8 cellular contexts compared by ENCODE assay signal in genomic region chr1:6347641-6348487, GRCh38. TPM values are rescaled to one million over a fixed set of nuclear protein-coding genes. Genes with fewer than 3 reads are reported as not detected.
DNase-seq lines count a peak whose midpoint lies in the region; ATAC-seq and TF ChIP-seq lines count a peak whose summit lies in the region.

No MANE protein-coding gene starts in this region.

- no peaks in the 10 kb centered on the region; the same call in 1 of the 2 replicates for H3K4me1 ChIP-seq in IMR-90 (ENCODE audit: control insufficient read depth, insufficient read depth, low read length)
- peaks cover 17% of the 10 kb centered on the region in 2 donors for H3K4me1 ChIP-seq in naive thymus-derived CD4-positive, alpha-beta T cell (ENCODE audit: control insufficient read depth in 2 of 2, insufficient read depth in 2 of 2, low read length in 2 of 2)
- peaks cover 0 to 23% (median 3%) of the 10 kb centered on the region in 4 donors for H3K4me1 ChIP-seq in tibial nerve

- H3K27me3 Mint-ChIP-seq in naive thymus-derived CD4-positive, alpha-beta T cell = no peaks in the 10 kb centered on the region

- H3K9me3 Mint-ChIP-seq in naive thymus-derived CD4-positive, alpha-beta T cell = peaks cover 0 to 5% (median 0%) of the 10 kb centered on the region in 11 donors

- peak overlapping the region; percentile 56 to 77 (median 76) for H3K4me3 Mint-ChIP-seq in naive thymus-derived CD4-positive, alpha-beta T cell

- H2BK15ac ChIP-seq in IMR-90 (ENCODE audit: low read depth, low read length) = no peak overlapping the region

- H3K27ac ChIP-seq in IMR-90 (ENCODE audit: insufficient read depth, low read length) (no peak overlapping the region), dorsolateral prefrontal cortex (peak overlapping the region in 4 of 59 donors; percentile 2 to 46 (median 20)), tibial nerve (peak overlapping the region in 3 of 4 donors; percentile 43 to 56 (median 55))
- peak overlapping the region; percentile 61 for H3K27ac ChIP-seq in naive thymus-derived CD4-positive, alpha-beta T cell (ENCODE audit: low read depth, low read length)

- peak; percentile 75 for TF ChIP-seq RAD21 in IMR-90 (IDR thresholded peaks at IDR 0.05; ENCODE audit: low read length)

- TF ChIP-seq POLR2A in IMR-90 (IDR thresholded peaks at IDR 0.05; ENCODE audit: low read depth, low read length) (no peak), tibial nerve (IDR thresholded peaks at IDR 0.05) (no peak)

- no peaks in the 10 kb centered on the region; the same call in 1 of the 2 replicates for H3K9me1 ChIP-seq in IMR-90 (ENCODE audit: insufficient read depth, low read length)

- H3K27me3 ChIP-seq in IMR-90 (ENCODE audit: control insufficient read depth, insufficient read depth, low read length) (no peaks in the 10 kb centered on the region), dorsolateral prefrontal cortex (no peaks in the 10 kb centered on the region), tibial nerve (no peaks in the 10 kb centered on the region)
- H3K27me3 ChIP-seq in naive thymus-derived CD4-positive, alpha-beta T cell (ENCODE audit: control insufficient read depth in 2 of 2, insufficient read depth in 2 of 2, low read length in 2 of 2) = no peaks in the 10 kb centered on the region

- CTCF ChIA-PET in IMR-90 (lab: Yijun Ruan, JAX) = interaction anchor here (0.6 to 1.4 kb wide), 3 partner anchors 9 to 129 kb away, joined by 3 to 4 read pairs (median 4); no protein-coding TSS in a partner anchor
- CTCF ChIA-PET in naive thymus-derived CD4-positive, alpha-beta T cell (lab: Charles Lee) = interaction anchor here (0.6 to 3.1 kb wide), 9 partner anchors 11 to 93 kb away, joined by 3 to 53 read pairs (median 5); no protein-coding TSS in a partner anchor

- H3K4ac ChIP-seq in IMR-90 (ENCODE audit: low read depth, low read length) = 0 out of 2 replicates have a peak overlapping the region, but pooled peaks have one; percentile 15

- no peak overlapping the region for H2BK120ac ChIP-seq in IMR-90 (ENCODE audit: low read depth, low read length)

- H2BK20ac ChIP-seq in IMR-90 (ENCODE audit: low read depth, low read length) = no peak overlapping the region

- H3K18ac ChIP-seq in IMR-90 (ENCODE audit: low read depth, low read length) = no peak overlapping the region

- H4K20me1 ChIP-seq in IMR-90 (ENCODE audit: insufficient read depth, low read length) = peaks cover 17% of the 10 kb centered on the region

- H2AFZ ChIP-seq in IMR-90 (replicated peaks; ENCODE audit: low read length, poor library complexity) = peak overlapping the region; percentile 71

- H3K79me1 ChIP-seq in IMR-90 (ENCODE audit: low read depth in 1 of 2, low read length in 2 of 2) = peaks cover 3 to 26% of the 10 kb centered on the region in 2 experiments; a peak in 2 of 4 replicates

- H3K23ac ChIP-seq in IMR-90 (ENCODE audit: low read depth, low read length) = no peak overlapping the region

- H2AK5ac ChIP-seq in IMR-90 (ENCODE audit: low read depth, low read length) = peak overlapping the region; percentile 28; the same call in 1 of the 2 replicates

- H3K4me2 ChIP-seq in IMR-90 (ENCODE audit: low read depth, low read length) = no peak overlapping the region

- no peak for TF ChIP-seq EP300 in tibial nerve (IDR thresholded peaks at IDR 0.05)

- WGBS in IMR-90 (ENCODE audit: extremely low coverage in 2 of 2, insufficient read length in 1 of 2), 2 experiments = 72% methylated on average over 5 of the region's 15 CpGs; no CpG with 5 or more reads in 1 of the 2 experiments
- 69 to 78% methylated on average over 15 of the region's 15 CpGs for WGBS in tibial nerve, 2 donors

- dilution Hi-C loops in IMR-90 (cut with HindIII; ENCODE audit: low sequenced_read_pairs, unreplicated experiment) = no loop called here

- no peak overlapping the region for H3K4me3 ChIP-seq in IMR-90 (ENCODE audit: insufficient read depth, low read depth, low read length)
- H3K4me3 ChIP-seq in dorsolateral prefrontal cortex = no peak overlapping the region
- H3K4me3 ChIP-seq in naive thymus-derived CD4-positive, alpha-beta T cell (ENCODE audit: low read length) = peak overlapping the region; percentile 64
- H3K4me3 ChIP-seq in tibial nerve = no peak overlapping the region

- H4K91ac ChIP-seq in IMR-90 (ENCODE audit: insufficient read depth, low read depth, low read length) = no peak overlapping the region

- no peak overlapping the region for H3K9ac ChIP-seq in IMR-90 (ENCODE audit: low read depth, low read length)

- peak overlapping the region; percentile 71 to 92 (median 86) for H3K27ac Mint-ChIP-seq in naive thymus-derived CD4-positive, alpha-beta T cell

- peaks cover 9 to 35% (median 23%) of the 10 kb centered on the region in 7 donors for H3K4me1 Mint-ChIP-seq in naive thymus-derived CD4-positive, alpha-beta T cell

- peak; percentile 43 for DNase-seq in COR-L47 (lab: John Stamatoyannopoulos, UW)
- DNase-seq in IMR-90 = peak; percentile 19
- DNase-seq in activated CD4-positive, alpha-beta T cell treated with anti-CD3 and anti-CD28 coated beads for 48 hours = peak; percentile 73
- DNase-seq in dorsolateral prefrontal cortex = no peak
- peak; percentile 47 to 77 (median 70) for DNase-seq in naive thymus-derived CD4-positive, alpha-beta T cell
- DNase-seq in tibial nerve (ENCODE audit: low spot score in 2 of 2) = no peak
- no peak for DNase-seq in dedifferentiated amniotic fluid mesenchymal stem cell (ENCODE audit: extremely low spot score)

- no peak overlapping the region for H3K14ac ChIP-seq in IMR-90 (replicated peaks; ENCODE audit: low read depth, low read length)

- peak overlapping the region; percentile 76 for H2AK9ac ChIP-seq in IMR-90 (replicated peaks; ENCODE audit: low read depth, low read length, poor library complexity)

- in situ Hi-C loops in IMR-90 (cut with MboI; ENCODE audit: low sequenced_read_pairs) = loop anchor here (25.0 kb wide), 1 partner anchor 836 kb away; no protein-coding TSS in a partner anchor

- H3K9me3 ChIP-seq in IMR-90 (ENCODE audit: control insufficient read depth, insufficient read depth, low read length) = no peaks in the 10 kb centered on the region
- H3K9me3 ChIP-seq in naive thymus-derived CD4-positive, alpha-beta T cell (ENCODE audit: control insufficient read depth in 2 of 3, low read length in 3 of 3) = no peaks in the 10 kb centered on the region
- no peaks in the 10 kb centered on the region for H3K9me3 ChIP-seq in tibial nerve

- no TSS peak for BruUV-seq in IMR-90 (replicated peaks; lab: Mats Ljungman, UMichigan)

- no peak overlapping the region for H2BK5ac ChIP-seq in IMR-90 (ENCODE audit: low read depth, low read length, poor library complexity, severe bottlenecking)

- POLR2A ChIA-PET in IMR-90 (lab: Charles Lee; ENCODE audit: unreplicated experiment) = no interaction called here
- POLR2A ChIA-PET in naive thymus-derived CD4-positive, alpha-beta T cell (lab: Charles Lee) = interaction anchor here (0.5 to 1.8 kb wide), 5 partner anchors 11 to 59 kb away, joined by 3 to 7 read pairs (median 5); partner anchors contain the start of gene ACOT7

- peaks cover 0 to 1% (median 0%) of the 10 kb centered on the region in 5 donors for H3K36me3 Mint-ChIP-seq in naive thymus-derived CD4-positive, alpha-beta T cell

- H4K8ac ChIP-seq in IMR-90 (ENCODE audit: low read depth in 2 of 2, low read length in 2 of 2) = no peak overlapping the region

- no peak overlapping the region for H3K56ac ChIP-seq in IMR-90 (ENCODE audit: extremely low read depth, insufficient read depth, low read length)

- H4K5ac ChIP-seq in IMR-90 (ENCODE audit: low read depth, low read length) = no peak overlapping the region; the same call in 1 of the 2 replicates

- TF ChIP-seq CTCF in IMR-90 (conservative IDR thresholded peaks at IDR 0.05; ENCODE audit: low read depth, low read length) (peak; percentile 64), dorsolateral prefrontal cortex (IDR thresholded peaks at IDR 0.05 in 54 of 56, conservative IDR thresholded peaks at IDR 0.05 in 2 of 56; ENCODE audit: low read depth in 1 of 56, partially characterized antibody in 56 of 56) (peak in 53 of 56 donors; percentile 30 to 71 (median 54)), tibial nerve (IDR thresholded peaks at IDR 0.05) (peak; percentile 34 to 62 (median 45))

- ATAC-seq in IMR-90 (ENCODE audit: low read depth) (peak; percentile 47; the same call in 1 of the 2 replicates), GM21717 (IDR thresholded peaks at IDR 0.05; ENCODE audit: unreplicated experiment) (no peak)
- peak; percentile 76 for ATAC-seq in naive thymus-derived CD4-positive, alpha-beta T cell

- intact Hi-C loops in IMR-90 (cut with micrococcal nuclease) = loop anchor here (1.0 to 5.0 kb wide), 2 partner anchors 56 to 89 kb away; no protein-coding TSS in a partner anchor
- intact Hi-C loops in dorsolateral prefrontal cortex (cut with DNase I) = loop anchor here (2.0 to 5.0 kb wide), 2 partner anchors 55 to 101 kb away; no protein-coding TSS in a partner anchor
- intact Hi-C loops in naive thymus-derived CD4-positive, alpha-beta T cell (cut with micrococcal nuclease) = loop anchor here (1.0 to 5.0 kb wide), 8 partner anchors 11 to 129 kb away; partner anchors contain the start of gene ACOT7 (in 2 of the 2)

- no peaks in the 10 kb centered on the region; the same call in 1 of the 2 replicates for H3K36me3 ChIP-seq in IMR-90 (ENCODE audit: control insufficient read depth, insufficient read depth, low read length)
- no peaks in the 10 kb centered on the region for H3K36me3 ChIP-seq in naive thymus-derived CD4-positive, alpha-beta T cell (ENCODE audit: control insufficient read depth in 2 of 3, insufficient read depth in 3 of 3, low read length in 3 of 3)
- H3K36me3 ChIP-seq in tibial nerve = peaks cover 0 to 12% (median 0%) of the 10 kb centered on the region in 3 donors

TF ChIP-seq in IMR-90, 13 proteins besides CTCF, POLR2A, EP300 and RAD21:
- TF ChIP-seq SMC3 (IDR thresholded peaks at IDR 0.05; ENCODE audit: low read depth, low read length) (peak; percentile 63), NFE2L2 (IDR thresholded peaks at IDR 0.05; ENCODE audit: low read depth, low read length) (no peak)

RNA-seq across cellular contexts. Expression of gene ACOT7, which starts 45.7 kb away (rescaled TPM):
- total RNA-seq in IMR-90 (2012; rRNA removed) = 48.9 and 51.6 TPM in 2 replicates
- 242 and 271 TPM in 2 replicates for polyA plus RNA-seq in IMR-90 (2012; rRNA removed)
- 291 and 311 TPM in 2 replicates for polyA plus RNA-seq in IMR-90 (2012; cell fraction: cytosol; rRNA removed)
- polyA plus RNA-seq in IMR-90 (2012; cell fraction: nucleus; rRNA removed; ENCODE audit: low replicate concordance) = 66.2 and 158 TPM in 2 replicates
- total RNA-seq in dorsolateral prefrontal cortex = 100 to 1,000 TPM in 112 of 120 experiments, 10 to 100 TPM in 8; 67.4 to 236 (median 171) TPM
- total RNA-seq in naive thymus-derived CD4-positive, alpha-beta T cell = 10 to 100 TPM in 1 of 5 experiments, 1 to 10 TPM in 4; 2.5 to 75.6 (median 3.4) TPM
- 1 to 10 TPM; 4.9 to 6.2 TPM for polyA plus RNA-seq in naive thymus-derived CD4-positive, alpha-beta T cell
- total RNA-seq in tibial nerve = 10 to 100 TPM; 18.6 to 29.4 (median 23.2) TPM

Comparison
In these comparisons a context has a peak if more than half of its experiments do, and no peak if none do; other contexts are left out.
1. DNase-seq: peak in COR-L47 (single experiment), IMR-90 (single experiment), activated CD4-positive, alpha-beta T cell treated with anti-CD3 and anti-CD28 coated beads for 48 hours (single experiment) and naive thymus-derived CD4-positive, alpha-beta T cell (9 of 9); none in dorsolateral prefrontal cortex (0 of 10), tibial nerve (0 of 2) and dedifferentiated amniotic fluid mesenchymal stem cell (single experiment).
2. Peak in every context shown above with its lines, with median percentiles within 50 percentile points of each other: CTCF ChIP-seq.